ENCODE assay signal across 8 cellular contexts in the genomic region with DNA sequence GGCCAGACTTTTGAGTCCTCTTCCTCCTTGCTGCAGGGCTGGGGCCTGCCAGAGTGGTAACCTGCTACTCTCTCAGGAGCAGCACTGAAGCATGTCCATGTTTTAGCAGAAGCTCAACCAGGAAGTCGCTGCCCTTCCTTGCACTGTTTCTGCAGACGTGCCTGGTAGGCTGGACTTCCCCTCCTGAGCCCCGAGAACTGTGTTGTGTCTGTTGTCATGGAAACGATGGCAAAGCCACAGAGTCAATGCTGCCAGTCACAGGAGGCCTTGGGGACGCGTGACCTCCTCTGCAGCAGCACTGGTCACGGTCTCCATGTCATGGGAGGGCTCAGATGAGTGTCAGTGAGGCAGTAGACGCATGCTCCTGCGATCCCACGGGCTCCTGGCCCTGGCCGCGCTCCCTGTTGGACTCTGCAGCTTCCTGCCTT.
A peak's percentile ranks its signal among the peaks of the same experiment; 100 is the strongest.
DNase-seq lines count a peak whose midpoint lies in the region; ATAC-seq lines count a peak whose summit lies in the region.

No MANE protein-coding gene starts in this region.

- 48% methylated on average over 12 of the region's 12 CpGs for WGBS in mesenchymal stem cell

- H2BK12ac ChIP-seq in mesenchymal stem cell (ENCODE audit: low read length in 2 of 2): peak overlapping the region in 1 of 2 experiments; percentile 54

- no peak overlapping the region for H2BK15ac ChIP-seq in mesenchymal stem cell (ENCODE audit: low read depth, poor library complexity, severe bottlenecking)

- peak overlapping the region in 1 of 2 experiments; percentile 64 for H3K14ac ChIP-seq in mesenchymal stem cell (ENCODE audit: low read length in 2 of 2)

- H3K4me1 ChIP-seq in mesenchymal stem cell (ENCODE audit: control insufficient read depth, insufficient read depth, low read depth, low read length): peaks cover 14% of the 10 kb centered on the region

- no peak overlapping the region for H2AK5ac ChIP-seq in mesenchymal stem cell (ENCODE audit: low read length, severe bottlenecking)

- no peaks in the 10 kb centered on the region for H3K27me3 ChIP-seq in mesenchymal stem cell (ENCODE audit: control insufficient read depth in 1 of 2, insufficient read depth in 1 of 2, low read length in 2 of 2)

- peak overlapping the region; percentile 6 for H3K27ac ChIP-seq in mesenchymal stem cell (ENCODE audit: low read length, poor library complexity, severe bottlenecking)

- peak; percentile 99 for ATAC-seq in GM21381 (IDR thresholded peaks at IDR 0.05; ENCODE audit: unreplicated experiment)

- H3K18ac ChIP-seq in mesenchymal stem cell (ENCODE audit: low read depth in 1 of 2, low read length in 2 of 2): peak overlapping the region in 1 of 2 experiments; percentile 88

- peaks cover 4% of the 10 kb centered on the region for H3K79me1 ChIP-seq in mesenchymal stem cell (replicated peaks; ENCODE audit: low read length, poor library complexity, severe bottlenecking)

- H2BK120ac ChIP-seq in mesenchymal stem cell (ENCODE audit: low read depth, low read length): no peak overlapping the region

- H3K4me2 ChIP-seq in mesenchymal stem cell (ENCODE audit: low read length, poor library complexity, severe bottlenecking): no peak overlapping the region

- H3K23ac ChIP-seq in mesenchymal stem cell (ENCODE audit: low read length in 2 of 2): no peak overlapping the region

- H2BK5ac ChIP-seq in mesenchymal stem cell (ENCODE audit: low read depth, low read length, poor library complexity, severe bottlenecking): no peak overlapping the region

- peak overlapping the region; percentile 67 for H3K9ac ChIP-seq in mesenchymal stem cell (ENCODE audit: low read length)

- H3K36me3 ChIP-seq in mesenchymal stem cell (ENCODE audit: control insufficient read depth in 1 of 2, insufficient read depth in 2 of 2, low read depth in 1 of 2, low read length in 2 of 2): peaks cover 51 to 95% of the 10 kb centered on the region in 2 experiments

- H3K4me3 ChIP-seq in mesenchymal stem cell (ENCODE audit: insufficient read depth in 1 of 2, low read depth in 1 of 2, low read length in 2 of 2): no peak overlapping the region

- peak overlapping the region; percentile 70 for H4K91ac ChIP-seq in mesenchymal stem cell (ENCODE audit: low read length)

- H2AFZ ChIP-seq in mesenchymal stem cell (ENCODE audit: low read depth, low read length): peak overlapping the region; percentile 79

- no peaks in the 10 kb centered on the region for H3K9me3 ChIP-seq in mesenchymal stem cell (ENCODE audit: control insufficient read depth, low read length)

- peak overlapping the region; percentile 56 for H4K8ac ChIP-seq in mesenchymal stem cell (ENCODE audit: low read length)

- DNase-seq in DMS79 (lab: John Stamatoyannopoulos, UW) (peak; percentile 73), HT1080 (ENCODE audit: low read depth) (peak; percentile 40), mesenchymal stem cell (peak; percentile 97), COLO829 (ENCODE audit: low spot score) (no peak)
- DNase-seq in activated CD4-positive, alpha-beta T cell treated with anti-CD3 and anti-CD28 coated beads for 48 hours: peak; percentile 79
- DNase-seq in effector CD4-positive, alpha-beta T cell: peak; percentile 52
- peak; percentile 25 for DNase-seq in stimulated activated CD8-positive, alpha-beta memory T cell treated with anti-CD3 and anti-CD28 coated beads, Interleukin-15, amount 100 ng/mL, for 24 hours (ENCODE audit: low read depth)

- H3K4ac ChIP-seq in mesenchymal stem cell (ENCODE audit: low read depth in 1 of 2, low read length in 2 of 2): peak overlapping the region in 1 of 2 experiments; percentile 86
